ENCODE assay signal across 20 cellular contexts in the genomic region with DNA sequence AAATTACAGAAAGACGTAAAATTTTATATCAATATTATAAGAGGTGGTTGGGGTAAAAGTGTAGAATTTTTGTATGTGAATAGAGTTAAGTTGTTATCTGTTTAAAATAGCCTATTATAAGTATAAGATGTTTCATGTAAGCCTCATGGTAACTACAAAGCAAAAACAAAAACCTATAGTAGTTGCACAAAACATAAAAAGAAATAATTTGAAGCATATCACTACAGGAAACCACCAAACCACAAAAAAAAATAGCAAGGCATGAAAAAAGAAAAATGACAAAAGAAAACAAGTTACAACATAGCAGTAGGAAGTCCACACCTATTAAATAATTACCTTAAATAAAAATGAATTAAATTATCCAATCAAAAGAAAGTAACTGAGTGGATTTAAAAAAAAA. TPM values are rescaled to one million over a fixed set of nuclear protein-coding genes. Genes with fewer than 3 reads are reported as not detected.
DNase-seq lines count a peak whose midpoint lies in the region; ATAC-seq and TF ChIP-seq lines count a peak whose summit lies in the region.
"Had no signal": no experiment of that assay in that cellular context is flagged by ENCODE, and none has a peak within 500 bp of the region (broad histone marks: within the 10 kb centered on the region; RNA-seq: fewer than 3 reads in every experiment).

No MANE protein-coding gene starts in this region.

- intact Hi-C loops in natural killer cell (cut with micrococcal nuclease) = no loop called here

- POLR2A ChIA-PET in activated naive CD8-positive, alpha-beta T cell treated with anti-CD3 and anti-CD28 coated beads, Interleukin-2, amount 10 ng/mL, durations not matched to agents 7 days and 5 days (lab: Charles Lee) = interaction anchor here (0.9 to 1.7 kb wide), 5 partner anchors 10 to 129 kb away, joined by 3 to 10 read pairs (median 4); a partner anchor contains a TSS

- TF ChIP-seq CTCF in NB4 (IDR thresholded peaks at IDR 0.05; ENCODE audit: low read depth, low read length) (no peak), natural killer cell (IDR thresholded peaks at IDR 0.05) (no peak), neural progenitor cell (IDR thresholded peaks at IDR 0.05) (no peak)

- H3K27ac Mint-ChIP-seq in activated T-cell treated with anti-CD3 and anti-CD28 coated beads, Interleukin-2, amount 50 U/mL, for 72 hours = peak overlapping the region; percentile 42
- peak overlapping the region; percentile 68 for H3K27ac Mint-ChIP-seq in activated naive CD8-positive, alpha-beta T cell treated with anti-CD3 and anti-CD28 coated beads, Interleukin-2, amount 10 ng/mL, durations not matched to agents 7 days and 5 days
- H3K27ac Mint-ChIP-seq in natural killer cell (peak overlapping the region in 1 of 2 donors; percentile 6), neural progenitor cell (no peak overlapping the region)

- H3K27me3 Mint-ChIP-seq in activated T-cell treated with anti-CD3 and anti-CD28 coated beads, Interleukin-2, amount 50 U/mL, for 72 hours (ENCODE audit: low read depth) = no peaks in the 10 kb centered on the region
- no peaks in the 10 kb centered on the region for H3K27me3 Mint-ChIP-seq in activated naive CD8-positive, alpha-beta T cell treated with anti-CD3 and anti-CD28 coated beads, Interleukin-2, amount 10 ng/mL, durations not matched to agents 7 days and 5 days
- H3K27me3 Mint-ChIP-seq in natural killer cell (ENCODE audit: low read depth in 2 of 2) = peaks cover 0 to 7% of the 10 kb centered on the region in 2 donors
- no peaks in the 10 kb centered on the region for H3K27me3 Mint-ChIP-seq in neural progenitor cell (ENCODE audit: insufficient read depth, low read depth)

- H3K36me3 ChIP-seq in neural progenitor cell = no peaks in the 10 kb centered on the region
- H3K36me3 ChIP-seq: stomach, vagina had no signal

- no peaks in the 10 kb centered on the region for H3K9me3 ChIP-seq in neural progenitor cell (ENCODE audit: low read depth)
- H3K9me3 ChIP-seq: body of pancreas, stomach, vagina had no signal

- peaks cover 14% of the 10 kb centered on the region for H3K27me3 ChIP-seq in neural progenitor cell
- H3K27me3 ChIP-seq: body of pancreas, stomach, vagina had no signal

- no peak overlapping the region for H2AFZ ChIP-seq in neural progenitor cell (replicated peaks)

- peaks cover 93% of the 10 kb centered on the region for H3K4me1 Mint-ChIP-seq in activated T-cell treated with anti-CD3 and anti-CD28 coated beads, Interleukin-2, amount 50 U/mL, for 72 hours (ENCODE audit: low read depth)
- H3K4me1 Mint-ChIP-seq in activated naive CD8-positive, alpha-beta T cell treated with anti-CD3 and anti-CD28 coated beads, Interleukin-2, amount 10 ng/mL, durations not matched to agents 7 days and 5 days = peaks cover 56% of the 10 kb centered on the region
- peaks cover 27 to 35% of the 10 kb centered on the region in 2 donors for H3K4me1 Mint-ChIP-seq in natural killer cell
- H3K4me1 Mint-ChIP-seq in neural progenitor cell = no peaks in the 10 kb centered on the region

- H3K4me2 ChIP-seq in neural progenitor cell = no peak overlapping the region

- H3K9me3 Mint-ChIP-seq in activated T-cell treated with anti-CD3 and anti-CD28 coated beads, Interleukin-2, amount 50 U/mL, for 72 hours = peaks cover 12 to 18% of the 10 kb centered on the region in 2 donors
- peaks cover 29% of the 10 kb centered on the region for H3K9me3 Mint-ChIP-seq in activated naive CD8-positive, alpha-beta T cell treated with anti-CD3 and anti-CD28 coated beads, Interleukin-2, amount 10 ng/mL, durations not matched to agents 7 days and 5 days
- H3K9me3 Mint-ChIP-seq in natural killer cell (peaks cover 0 to 5% of the 10 kb centered on the region in 2 donors), neural progenitor cell (peaks cover 16% of the 10 kb centered on the region)

- TF ChIP-seq POLR2A in NB4 (IDR thresholded peaks at IDR 0.05; ENCODE audit: extremely low read depth, insufficient read length) = no peak

- H3K4me3 ChIP-seq in NB4 (ENCODE audit: low read depth, low read length) (no peak overlapping the region), neural progenitor cell (no peak overlapping the region)
- H3K4me3 ChIP-seq: body of pancreas, stomach, vagina had no signal

- no peaks in the 10 kb centered on the region for H3F3A ChIP-seq in neural progenitor cell (ENCODE audit: low read depth)

- peak overlapping the region; percentile 26 to 41 for H3K4me3 Mint-ChIP-seq in activated T-cell treated with anti-CD3 and anti-CD28 coated beads, Interleukin-2, amount 50 U/mL, for 72 hours
- peak overlapping the region; percentile 50 for H3K4me3 Mint-ChIP-seq in activated naive CD8-positive, alpha-beta T cell treated with anti-CD3 and anti-CD28 coated beads, Interleukin-2, amount 10 ng/mL, durations not matched to agents 7 days and 5 days
- peak overlapping the region; percentile 35 for H3K4me3 Mint-ChIP-seq in natural killer cell
- H3K4me3 Mint-ChIP-seq in neural progenitor cell = no peak overlapping the region

- no peak overlapping the region for H3K27ac ChIP-seq in neural progenitor cell
- H3K27ac ChIP-seq: body of pancreas, stomach, vagina had no signal

- H3K79me2 ChIP-seq in neural progenitor cell (ENCODE audit: low read depth) = no peaks in the 10 kb centered on the region

- no peak overlapping the region for H3K9ac ChIP-seq in neural progenitor cell

- no peaks in the 10 kb centered on the region for H4K20me1 ChIP-seq in neural progenitor cell (ENCODE audit: low read depth)

- H3K36me3 Mint-ChIP-seq in activated T-cell treated with anti-CD3 and anti-CD28 coated beads, Interleukin-2, amount 50 U/mL, for 72 hours (ENCODE audit: insufficient read depth in 2 of 2) = peaks cover 18 to 28% of the 10 kb centered on the region in 2 donors
- peaks cover 39% of the 10 kb centered on the region for H3K36me3 Mint-ChIP-seq in activated naive CD8-positive, alpha-beta T cell treated with anti-CD3 and anti-CD28 coated beads, Interleukin-2, amount 10 ng/mL, durations not matched to agents 7 days and 5 days
- H3K36me3 Mint-ChIP-seq in natural killer cell (peaks cover 6% of the 10 kb centered on the region), neural progenitor cell (no peaks in the 10 kb centered on the region)

- ATAC-seq in activated T-cell treated with anti-CD3 and anti-CD28 coated beads, Interleukin-2, amount 50 U/mL, for 72 hours (replicated peaks in 1 of 2) = no peak
- peak; percentile 62 for ATAC-seq in activated naive CD8-positive, alpha-beta T cell treated with anti-CD3 and anti-CD28 coated beads, Interleukin-2, amount 10 ng/mL, durations not matched to agents 7 days and 5 days (ENCODE audit: low read depth)
- peak in 1 of 3 donors; percentile 21 for ATAC-seq in natural killer cell
- ATAC-seq: body of pancreas, left colon had no signal

- H3K4me1 ChIP-seq in neural progenitor cell = no peaks in the 10 kb centered on the region
- H3K4me1 ChIP-seq: body of pancreas, vagina had no signal

- DNase-seq in activated T-cell treated with anti-CD3 and anti-CD28 coated beads, Interleukin-2, amount 50 U/mL, for 72 hours = no peak
- DNase-seq in activated T-cell treated with anti-CD3 and anti-CD28 coated beads for 4 hours = no peak
- peak; percentile 34 for DNase-seq in NB4 (ENCODE audit: low read depth)
- DNase-seq in activated naive CD8-positive, alpha-beta T cell treated with anti-CD3 and anti-CD28 coated beads, Interleukin-2, amount 10 ng/mL, durations not matched to agents 7 days and 5 days = no peak
- DNase-seq in natural killer cell = no peak
- DNase-seq in NCI-H2171 treated with DMSO at 0.1 percent for 48 hours (lab: John Stamatoyannopoulos, UW) = no peak
- no peak for DNase-seq in SIG-M5 treated with dmso at 0.1 percent for 504 hours (lab: John Stamatoyannopoulos, UW; ENCODE audit: unreplicated experiment)
- no peak for DNase-seq in neural progenitor cell (ENCODE audit: low spot score)
- DNase-seq: activated CD4-positive, alpha-beta T cell treated with anti-CD3 and anti-CD28 coated beads for 1 hour; activated effector memory CD4-positive, alpha-beta T cell treated with anti-CD3 and anti-CD28 coated beads, Interleukin-2, amount 50 U/mL, for 16 hours; body of pancreas; left colon; NCI-H1092 treated with DMSO at 0.1 percent for 48 hours; NCI-H774; RPMI8226; stomach had no signal

RNA-seq across cellular contexts. Expression of a gene that starts 12.4 kb away (rescaled TPM):
- total RNA-seq in activated T-cell treated with anti-CD3 and anti-CD28 coated beads, Interleukin-2, amount 50 U/mL, for 72 hours = 100 to 1,000 TPM; 242 to 298 TPM
- total RNA-seq in activated naive CD8-positive, alpha-beta T cell treated with anti-CD3 and anti-CD28 coated beads, Interleukin-2, amount 10 ng/mL, durations not matched to agents 7 days and 5 days = 100 to 1,000 TPM; 355 to 368 TPM
- 100 to 1,000 TPM; 159 to 215 (median 181) TPM for total RNA-seq in natural killer cell
- total RNA-seq in neural progenitor cell (ENCODE audit: low replicate concordance) = 45.3 and 61.6 TPM in 2 replicates

RNA-seq across cellular contexts. Expression of a gene that starts 29.0 kb away (rescaled TPM):
- total RNA-seq in activated T-cell treated with anti-CD3 and anti-CD28 coated beads, Interleukin-2, amount 50 U/mL, for 72 hours = not detected
- not detected for total RNA-seq in activated naive CD8-positive, alpha-beta T cell treated with anti-CD3 and anti-CD28 coated beads, Interleukin-2, amount 10 ng/mL, durations not matched to agents 7 days and 5 days
- total RNA-seq in natural killer cell (not detected), neural progenitor cell (ENCODE audit: low replicate concordance) (not detected in 2 replicates)
- total RNA-seq: body of pancreas; left colon; myocyte; posterior vena cava; stomach; T-helper 1 cell treated with Interleukin-12 subunit alpha and Interleukin-12 subunit beta and Interleukin-4 antibody, amounts not matched to agents 30 ng/mL and 1 ng/mL, for 36 hours; vagina had no signal

RNA-seq across cellular contexts. Expression of a gene that starts 33.9 kb away (rescaled TPM):
- total RNA-seq in activated T-cell treated with anti-CD3 and anti-CD28 coated beads, Interleukin-2, amount 50 U/mL, for 72 hours = 1 to 10 TPM; 1.3 to 1.5 TPM
- 1 to 10 TPM; 1.1 TPM for total RNA-seq in activated naive CD8-positive, alpha-beta T cell treated with anti-CD3 and anti-CD28 coated beads, Interleukin-2, amount 10 ng/mL, durations not matched to agents 7 days and 5 days
- total RNA-seq in natural killer cell = not detected
- 0.94 and 5.4 TPM in 2 replicates for total RNA-seq in neural progenitor cell (ENCODE audit: low replicate concordance)
- total RNA-seq: vagina had no signal

RNA-seq across cellular contexts. Expression of a gene that starts 37.3 kb away (rescaled TPM):
- 100 to 1,000 TPM; 126 to 128 TPM for total RNA-seq in activated T-cell treated with anti-CD3 and anti-CD28 coated beads, Interleukin-2, amount 50 U/mL, for 72 hours
- total RNA-seq in activated naive CD8-positive, alpha-beta T cell treated with anti-CD3 and anti-CD28 coated beads, Interleukin-2, amount 10 ng/mL, durations not matched to agents 7 days and 5 days = 10 to 100 TPM; 96.5 to 98.8 TPM
- total RNA-seq in natural killer cell (10 to 100 TPM; 36.7 to 60.5 (median 54.7) TPM), neural progenitor cell (ENCODE audit: low replicate concordance) (21.0 and 39.8 TPM in 2 replicates)
